15 cellular contexts compared by ENCODE assay signal in the genomic region with DNA sequence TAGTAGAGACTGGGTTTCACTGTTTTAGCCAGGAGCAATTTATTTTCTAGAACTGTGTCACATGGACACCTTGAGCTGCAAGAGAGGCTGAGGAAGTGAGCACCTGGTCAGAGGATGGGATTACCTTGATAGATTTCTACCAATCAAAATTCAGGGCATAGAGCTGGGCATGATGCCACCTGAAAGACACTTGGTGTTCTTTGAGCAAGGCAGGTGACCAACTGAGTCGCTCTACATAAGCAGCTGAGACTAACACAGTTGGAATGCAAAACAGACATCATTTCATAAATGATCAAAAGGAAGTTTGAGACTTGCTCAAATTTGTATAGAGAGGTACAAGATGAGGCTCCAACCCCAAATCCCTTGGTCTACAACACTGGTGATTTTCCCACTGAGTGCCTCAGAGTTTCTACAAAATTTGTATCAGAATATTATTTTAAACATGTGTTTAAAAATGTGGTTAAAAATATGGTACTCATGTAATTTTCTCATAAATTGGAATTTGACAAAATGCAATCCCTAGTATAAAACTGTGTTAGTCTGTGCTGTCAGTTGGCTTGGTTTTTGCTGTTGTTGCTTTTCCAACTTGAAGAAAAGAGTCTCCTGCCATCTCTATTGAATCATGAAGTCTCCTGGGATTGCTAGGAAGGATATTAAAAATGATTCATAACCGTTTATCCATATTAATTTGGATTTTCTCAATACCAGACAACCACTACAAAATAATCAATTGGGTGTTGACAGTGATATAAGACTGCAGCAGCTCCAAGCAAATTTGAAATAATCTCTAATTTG.
DNase-seq lines count a peak whose midpoint lies in the region; ATAC-seq, FAIRE-seq and TF ChIP-seq lines count a peak whose summit lies in the region.
"Had no signal": no experiment of that assay in that cellular context is flagged by ENCODE, and none has a peak within 500 bp of the region (broad histone marks: within the 10 kb centered on the region; RNA-seq: fewer than 3 reads in every experiment).

No MANE protein-coding gene starts in this region.

- H3K79me2 ChIP-seq in mammary epithelial cell (ENCODE audit: insufficient read depth, low read length) = no peaks in the 10 kb centered on the region

- no peak overlapping the region for H3K4me3 ChIP-seq in mammary epithelial cell (replicated peaks in 1 of 3; ENCODE audit: insufficient read depth in 1 of 3, low read depth in 2 of 3, low read length in 3 of 3)
- no peak overlapping the region for H3K4me3 ChIP-seq in bronchial epithelial cell (ENCODE audit: low read depth, low read length)
- H3K4me3 ChIP-seq in foreskin fibroblast (ENCODE audit: low read depth in 1 of 2, low read length in 2 of 2) = no peak overlapping the region
- H3K4me3 ChIP-seq in naive thymus-derived CD4-positive, alpha-beta T cell (ENCODE audit: low read length) = no peak overlapping the region
- H3K4me3 ChIP-seq: BLaER1, GM23338 had no signal

- H4K20me1 ChIP-seq in mammary epithelial cell (ENCODE audit: insufficient read depth, low read length) = no peaks in the 10 kb centered on the region
- H4K20me1 ChIP-seq: BLaER1 had no signal

- H3K27ac ChIP-seq in mammary epithelial cell (ENCODE audit: insufficient read depth, low read depth, low read length) = no peak overlapping the region
- no peak overlapping the region for H3K27ac ChIP-seq in naive thymus-derived CD4-positive, alpha-beta T cell (ENCODE audit: low read depth, low read length)
- H3K27ac ChIP-seq: 22Rv1, BLaER1 had no signal

- H3K9me3 Mint-ChIP-seq in MCF 10A (ENCODE audit: unreplicated experiment) = no peaks in the 10 kb centered on the region
- peaks cover 0 to 3% (median 0%) of the 10 kb centered on the region in 11 donors for H3K9me3 Mint-ChIP-seq in naive thymus-derived CD4-positive, alpha-beta T cell
- H3K9me3 Mint-ChIP-seq in osteocyte (ENCODE audit: unreplicated experiment) = no peaks in the 10 kb centered on the region
- H3K9me3 Mint-ChIP-seq: GM23338, H9 had no signal

- H3K4me1 ChIP-seq in mammary epithelial cell (ENCODE audit: insufficient read depth, low read length) = peaks cover 6% of the 10 kb centered on the region
- H3K4me1 ChIP-seq in naive thymus-derived CD4-positive, alpha-beta T cell (ENCODE audit: control insufficient read depth in 2 of 2, insufficient read depth in 2 of 2, low read length in 2 of 2) = no peaks in the 10 kb centered on the region
- H3K4me1 ChIP-seq: BLaER1 had no signal

- no peaks in the 10 kb centered on the region for H3K36me3 ChIP-seq in mammary epithelial cell (ENCODE audit: insufficient read depth, low read length)
- no peaks in the 10 kb centered on the region for H3K36me3 ChIP-seq in bronchial epithelial cell (ENCODE audit: control insufficient read depth, insufficient read depth, low read length)
- H3K36me3 ChIP-seq in naive thymus-derived CD4-positive, alpha-beta T cell (ENCODE audit: control insufficient read depth in 2 of 3, insufficient read depth in 3 of 3, low read length in 3 of 3) = no peaks in the 10 kb centered on the region
- H3K36me3 ChIP-seq: BLaER1 had no signal

- no peak overlapping the region for H3K4me2 ChIP-seq in mammary epithelial cell (ENCODE audit: insufficient read depth, low read depth, low read length)
- H3K4me2 ChIP-seq: BLaER1, GM23338 had no signal

- CTCF ChIA-PET in mammary epithelial cell (lab: Charles Lee; ENCODE audit: low non-redundant PET) = no interaction called here
- CTCF ChIA-PET in MCF 10A (lab: Yijun Ruan, JAX) = no interaction called here
- CTCF ChIA-PET in naive thymus-derived CD4-positive, alpha-beta T cell (lab: Charles Lee) = no interaction called here

- H3K36me3 Mint-ChIP-seq in MCF 10A (ENCODE audit: insufficient read depth, unreplicated experiment) = no peaks in the 10 kb centered on the region
- H3K36me3 Mint-ChIP-seq in naive thymus-derived CD4-positive, alpha-beta T cell = peaks cover 0 to 1% (median 0%) of the 10 kb centered on the region in 5 donors
- H3K36me3 Mint-ChIP-seq in osteocyte (ENCODE audit: unreplicated experiment) = no peaks in the 10 kb centered on the region

- intact Hi-C loops in mammary epithelial cell (cut with micrococcal nuclease) = loop anchor here (2.0 kb wide), 1 partner anchor 55 kb away; no protein-coding TSS in a partner anchor
- intact Hi-C loops in MCF 10A (cut with micrococcal nuclease) = no loop called here
- intact Hi-C loops in naive thymus-derived CD4-positive, alpha-beta T cell (cut with micrococcal nuclease) = no loop called here

- in situ Hi-C loops in mammary epithelial cell (cut with MboI; ENCODE audit: low sequenced_read_pairs in 2 of 2) = no loop called here

- H3K4me3 Mint-ChIP-seq in MCF 10A (ENCODE audit: unreplicated experiment) = no peak overlapping the region
- H3K4me3 Mint-ChIP-seq in naive thymus-derived CD4-positive, alpha-beta T cell = no peak overlapping the region
- no peak overlapping the region for H3K4me3 Mint-ChIP-seq in osteocyte (ENCODE audit: unreplicated experiment)
- H3K4me3 Mint-ChIP-seq: GM23338, H9 had no signal

- peak; percentile 33 for DNase-seq in mammary epithelial cell
- no peak for DNase-seq in MCF 10A (ENCODE audit: unreplicated experiment)
- peak; percentile 55 for DNase-seq in bronchial epithelial cell (ENCODE audit: low read depth)
- DNase-seq in foreskin fibroblast = peak; percentile 20 to 35
- DNase-seq in NCI-H1436 (lab: John Stamatoyannopoulos, UW) = no peak
- DNase-seq in naive thymus-derived CD4-positive, alpha-beta T cell = no peak
- DNase-seq in osteocyte (ENCODE audit: extremely low spot score, unreplicated experiment) = no peak
- no peak for DNase-seq in AG20443 (ENCODE audit: low spot score)
- DNase-seq: AML-193, DMS53, GF-D8, H9 had no signal

- no peak for ATAC-seq in naive thymus-derived CD4-positive, alpha-beta T cell
- ATAC-seq: GM23338 had no signal

- BruUV-seq in mammary epithelial cell (replicated peaks; lab: Mats Ljungman, UMichigan) (no TSS peak), MCF 10A (replicated peaks; lab: Mats Ljungman, UMichigan) (no TSS peak)

- no peak overlapping the region for H3K9ac ChIP-seq in mammary epithelial cell (ENCODE audit: insufficient read depth, low read length)
- H3K9ac ChIP-seq: BLaER1 had no signal

- H3K9me3 ChIP-seq in mammary epithelial cell (replicated peaks; ENCODE audit: insufficient read depth, low read length) = no peaks in the 10 kb centered on the region
- H3K9me3 ChIP-seq in naive thymus-derived CD4-positive, alpha-beta T cell (ENCODE audit: control insufficient read depth in 2 of 3, low read length in 3 of 3) = no peaks in the 10 kb centered on the region
- H3K9me3 ChIP-seq: BLaER1 had no signal

- H3K27ac Mint-ChIP-seq in MCF 10A (ENCODE audit: low read depth, unreplicated experiment) = no peak overlapping the region
- H3K27ac Mint-ChIP-seq in naive thymus-derived CD4-positive, alpha-beta T cell = no peak overlapping the region
- H3K27ac Mint-ChIP-seq in osteocyte (ENCODE audit: unreplicated experiment) = no peak overlapping the region
- H3K27ac Mint-ChIP-seq: GM23338, H9 had no signal

- FAIRE-seq in bronchial epithelial cell (lab: Jason Lieb, UNC) = no peak

- no peak overlapping the region for H2AFZ ChIP-seq in mammary epithelial cell (ENCODE audit: low read depth, low read length)

- 45% methylated on average over 2 of the region's 2 CpGs for WGBS in mammary epithelial cell (ENCODE audit: low coverage, missing lambda C conversion rate)

- TF ChIP-seq CTCF in mammary epithelial cell (conservative IDR thresholded peaks at IDR 0.05 in 1 of 2, IDR thresholded peaks at IDR 0.05 in 1 of 2; ENCODE audit: extremely low read depth in 1 of 2, insufficient read depth in 1 of 2, low read depth in 1 of 2, low read length in 2 of 2) = no peak
- TF ChIP-seq CTCF in MCF 10A (IDR thresholded peaks at IDR 0.05; ENCODE audit: unreplicated experiment) = no peak
- no peak for TF ChIP-seq CTCF in bronchial epithelial cell (IDR thresholded peaks at IDR 0.05; ENCODE audit: insufficient read depth, low read length, severe bottlenecking)
- TF ChIP-seq CTCF in foreskin fibroblast (IDR thresholded peaks at IDR 0.05; ENCODE audit: low read depth, low read length) = no peak
- TF ChIP-seq CTCF in osteocyte (IDR thresholded peaks at IDR 0.05) = no peak

- dilution Hi-C loops in mammary epithelial cell (cut with HindIII; ENCODE audit: low sequenced_read_pairs) = no loop called here

- H3K27me3 Mint-ChIP-seq in MCF 10A (ENCODE audit: insufficient read depth, unreplicated experiment) = no peaks in the 10 kb centered on the region
- H3K27me3 Mint-ChIP-seq in naive thymus-derived CD4-positive, alpha-beta T cell = peaks cover 3 to 32% (median 23%) of the 10 kb centered on the region in 5 donors
- no peaks in the 10 kb centered on the region for H3K27me3 Mint-ChIP-seq in osteocyte (ENCODE audit: unreplicated experiment)

- no peaks in the 10 kb centered on the region for H3K27me3 ChIP-seq in mammary epithelial cell (ENCODE audit: insufficient read depth, low read length)
- H3K27me3 ChIP-seq in bronchial epithelial cell (ENCODE audit: control insufficient read depth, insufficient read depth, low read length) = no peaks in the 10 kb centered on the region
- H3K27me3 ChIP-seq in naive thymus-derived CD4-positive, alpha-beta T cell (ENCODE audit: control insufficient read depth in 2 of 2, insufficient read depth in 2 of 2, low read length in 2 of 2) = no peaks in the 10 kb centered on the region
- H3K27me3 ChIP-seq: BLaER1 had no signal

- peaks cover 3% of the 10 kb centered on the region for H3K4me1 Mint-ChIP-seq in MCF 10A (ENCODE audit: insufficient read depth, unreplicated experiment)
- no peaks in the 10 kb centered on the region for H3K4me1 Mint-ChIP-seq in naive thymus-derived CD4-positive, alpha-beta T cell
- no peaks in the 10 kb centered on the region for H3K4me1 Mint-ChIP-seq in osteocyte (ENCODE audit: unreplicated experiment)
- H3K4me1 Mint-ChIP-seq: GM23338, H9 had no signal

- POLR2A ChIA-PET in MCF 10A (lab: Yijun Ruan, JAX) = no interaction called here
- POLR2A ChIA-PET in naive thymus-derived CD4-positive, alpha-beta T cell (lab: Charles Lee) = no interaction called here

Comparison
In these comparisons a context has a peak if more than half of its experiments do, and no peak if none do; other contexts are left out.
1. DNase-seq: peak in mammary epithelial cell (single experiment), bronchial epithelial cell (single experiment) and foreskin fibroblast (2 of 2); none in MCF 10A (single experiment), NCI-H1436 (single experiment), naive thymus-derived CD4-positive, alpha-beta T cell (0 of 9), osteocyte (single experiment) and AG20443 (single experiment).